In genomic region chr9:116870566-116870965, GRCh38 we compare ENCODE assay signal across 14 cellular contexts.
DNase-seq lines count a peak whose midpoint lies in the region; ATAC-seq, FAIRE-seq and TF ChIP-seq lines count a peak whose summit lies in the region.
"Had no signal": no experiment of that assay in that cellular context is flagged by ENCODE, and none has a peak within 500 bp of the region (broad histone marks: within the 10 kb centered on the region; RNA-seq: fewer than 3 reads in every experiment).

No MANE protein-coding gene starts in this region.

- ATAC-seq in body of pancreas = peak; percentile 90
- ATAC-seq in HG03565 (IDR thresholded peaks at IDR 0.05; ENCODE audit: unreplicated experiment) = no peak
- ATAC-seq: activated T-cell treated with anti-CD3 and anti-CD28 coated beads, Interleukin-2, amount 50 U/mL, for 72 hours had no signal

- DNase-seq in MCF 10A (ENCODE audit: unreplicated experiment) (peak; percentile 71), breast epithelium (ENCODE audit: low spot score in 2 of 2) (no peak), body of pancreas (peak; percentile 47 to 61 (median 59)), kidney glomerular epithelial cell (lab: John Stamatoyannopoulos, UW) (peak; percentile 97), H54 (ENCODE audit: insufficient read length, low spot score) (no peak), amniotic stem cell (lab: John Stamatoyannopoulos, UW) (no peak), KG1 (lab: John Stamatoyannopoulos, UW) (no peak)
- DNase-seq: activated CD4-positive, alpha-beta T cell treated with anti-CD3 and anti-CD28 coated beads, Interleukin-2, amount 10 ng/mL, durations not matched to agents 7 days and 5 days; activated T-cell treated with anti-CD3 and anti-CD28 coated beads, Interleukin-2, amount 50 U/mL, for 72 hours; hypothalamus; NCI-H345; T-helper 2 cell had no signal

- H3K4me1 ChIP-seq in breast epithelium = no peaks in the 10 kb centered on the region
- H3K4me1 ChIP-seq in body of pancreas = peaks cover 7% of the 10 kb centered on the region

- H3K27ac Mint-ChIP-seq in MCF 10A (ENCODE audit: low read depth, unreplicated experiment) = peak overlapping the region; percentile 41
- H3K27ac Mint-ChIP-seq: activated CD4-positive, alpha-beta T cell treated with anti-CD3 and anti-CD28 coated beads, Interleukin-2, amount 10 ng/mL, durations not matched to agents 7 days and 5 days; activated T-cell treated with anti-CD3 and anti-CD28 coated beads, Interleukin-2, amount 50 U/mL, for 72 hours; mesothelial cell of epicardium had no signal

- no peak overlapping the region for H3K4me3 Mint-ChIP-seq in MCF 10A (ENCODE audit: unreplicated experiment)
- H3K4me3 Mint-ChIP-seq: activated CD4-positive, alpha-beta T cell treated with anti-CD3 and anti-CD28 coated beads, Interleukin-2, amount 10 ng/mL, durations not matched to agents 7 days and 5 days; activated T-cell treated with anti-CD3 and anti-CD28 coated beads, Interleukin-2, amount 50 U/mL, for 72 hours; mesothelial cell of epicardium had no signal

- intact Hi-C loops in MCF 10A (cut with micrococcal nuclease) = no loop called here
- intact Hi-C loops in breast epithelium (cut with DNase I; ENCODE audit: low total_unique reads) = no loop called here
- intact Hi-C loops in body of pancreas (cut with DNase I) = no loop called here

- no peak overlapping the region for H3K27ac ChIP-seq in breast epithelium
- H3K27ac ChIP-seq in body of pancreas = peak overlapping the region in 3 of 4 donors; percentile 15 to 22 (median 19)

- CTCF ChIA-PET in MCF 10A (lab: Yijun Ruan, JAX) = interaction anchor here (0.6 to 4.6 kb wide), 4 partner anchors 11 to 723 kb away, joined by 3 to 47 read pairs (median 11); no protein-coding TSS in a partner anchor

- H3K36me3 Mint-ChIP-seq in MCF 10A (ENCODE audit: insufficient read depth, unreplicated experiment) = no peaks in the 10 kb centered on the region
- H3K36me3 Mint-ChIP-seq: mesothelial cell of epicardium had no signal

- H3K4me1 Mint-ChIP-seq in MCF 10A (ENCODE audit: insufficient read depth, unreplicated experiment) = peaks cover 7% of the 10 kb centered on the region
- H3K4me1 Mint-ChIP-seq: activated CD4-positive, alpha-beta T cell treated with anti-CD3 and anti-CD28 coated beads, Interleukin-2, amount 10 ng/mL, durations not matched to agents 7 days and 5 days had no signal

- TF ChIP-seq POLR2A in breast epithelium (IDR thresholded peaks at IDR 0.05) (no peak), body of pancreas (IDR thresholded peaks at IDR 0.05) (no peak), H54 (IDR thresholded peaks at IDR 0.05; ENCODE audit: low read depth, low read length) (no peak)

- 76 to 79% methylated on average over 3 of the region's 3 CpGs for WGBS in body of pancreas, 2 donors

- peaks cover 7% of the 10 kb centered on the region for H3K9me3 Mint-ChIP-seq in MCF 10A (ENCODE audit: unreplicated experiment)

- TF ChIP-seq CTCF in MCF 10A (IDR thresholded peaks at IDR 0.05; ENCODE audit: unreplicated experiment) = no peak
- TF ChIP-seq CTCF in breast epithelium (IDR thresholded peaks at IDR 0.05) = no peak
- no peak for TF ChIP-seq CTCF in body of pancreas (IDR thresholded peaks at IDR 0.05)

- no peaks in the 10 kb centered on the region for H3K27me3 Mint-ChIP-seq in MCF 10A (ENCODE audit: insufficient read depth, unreplicated experiment)
- H3K27me3 Mint-ChIP-seq: activated CD4-positive, alpha-beta T cell treated with anti-CD3 and anti-CD28 coated beads, Interleukin-2, amount 10 ng/mL, durations not matched to agents 7 days and 5 days had no signal

- BruUV-seq in MCF 10A (replicated peaks; lab: Mats Ljungman, UMichigan) = no TSS peak

- H3K36me3 ChIP-seq in breast epithelium (no peaks in the 10 kb centered on the region), body of pancreas (replicated peaks in 1 of 2; ENCODE audit: insufficient read depth in 1 of 2, low read depth in 2 of 2) (no peaks in the 10 kb centered on the region)

- H3K4me3 ChIP-seq in breast epithelium (no peak overlapping the region), body of pancreas (no peak overlapping the region)

- H3K27me3 ChIP-seq in breast epithelium (no peaks in the 10 kb centered on the region), body of pancreas (no peaks in the 10 kb centered on the region)

- POLR2A ChIA-PET in MCF 10A (lab: Yijun Ruan, JAX) = interaction anchor here (1.0 to 2.6 kb wide), 4 partner anchors 10 to 33 kb away, joined by 5 to 11 read pairs (median 6); no protein-coding TSS in a partner anchor

- no peak for FAIRE-seq in H54 (lab: Jason Lieb, UNC)

- H3K9me3 ChIP-seq in breast epithelium (no peaks in the 10 kb centered on the region), body of pancreas (no peaks in the 10 kb centered on the region)

Comparison
In these comparisons a context has a peak if more than half of its experiments do, and no peak if none do; other contexts are left out.
1. DNase-seq: peak in MCF 10A (single experiment), body of pancreas (4 of 4) and kidney glomerular epithelial cell (single experiment); none in breast epithelium (0 of 2), H54 (single experiment), amniotic stem cell (single experiment) and KG1 (single experiment).
2. H3K27ac ChIP-seq: peak in body of pancreas (3 of 4); none in breast epithelium (0 of 2).